1 cellular context compared by ENCODE assay signal in the genomic region with DNA sequence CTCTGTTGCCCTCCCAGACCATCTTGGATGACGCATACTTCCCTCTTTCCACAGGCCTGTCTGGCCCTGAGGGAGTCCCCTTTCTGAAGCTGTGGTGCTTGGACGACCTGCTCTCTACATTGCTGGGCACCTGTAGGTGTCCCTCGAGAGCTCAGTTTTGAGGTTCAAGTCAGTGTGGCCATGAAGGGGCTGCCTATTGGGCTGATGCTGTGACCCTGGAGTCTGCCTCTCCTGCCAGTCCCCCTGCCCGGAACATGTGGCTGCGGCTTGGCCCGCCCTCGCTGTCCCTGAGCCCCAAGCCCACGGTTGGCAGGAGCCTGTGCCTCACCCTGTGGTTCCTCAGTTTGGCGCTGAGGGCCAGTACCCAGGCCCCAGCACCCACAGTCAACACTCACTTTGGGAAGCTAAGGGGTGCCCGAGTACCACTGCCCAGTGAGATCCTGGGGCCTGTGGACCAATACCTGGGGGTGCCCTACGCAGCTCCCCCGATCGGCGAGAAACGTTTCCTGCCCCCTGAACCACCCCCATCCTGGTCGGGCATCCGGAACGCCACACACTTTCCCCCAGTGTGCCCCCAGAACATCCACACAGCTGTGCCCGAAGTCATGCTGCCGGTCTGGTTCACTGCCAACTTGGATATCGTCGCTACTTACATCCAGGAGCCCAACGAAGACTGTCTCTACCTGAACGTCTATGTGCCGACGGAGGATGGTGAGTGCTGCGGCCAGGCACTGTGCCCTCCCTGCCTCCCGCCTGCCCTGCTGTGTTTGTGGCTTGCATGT.
TF ChIP-seq lines count a peak whose summit lies in the region.

No MANE protein-coding gene starts in this region.

TF ChIP-seq in K562, 482 proteins besides CTCF, POLR2A, EP300 and RAD21:
- TF ChIP-seq E2F3 (CRISPR knock-in tag; IDR thresholded peaks at IDR 0.05) (no peak), ZNF146 (CRISPR knock-in tag; IDR thresholded peaks at IDR 0.05; ENCODE audit: unreplicated experiment) (no peak), ZNF174 (CRISPR knock-in tag; IDR thresholded peaks at IDR 0.05) (no peak), SMARCA5 (IDR thresholded peaks at IDR 0.05) (no peak), ATF7 (IDR thresholded peaks at IDR 0.05) (no peak), ZNF140 (CRISPR knock-in tag; IDR thresholded peaks at IDR 0.05) (no peak), NCOR1 (IDR thresholded peaks at IDR 0.05) (no peak), PML (IDR thresholded peaks at IDR 0.05; ENCODE audit: low read length) (no peak), MTA1 (IDR thresholded peaks at IDR 0.05; ENCODE audit: borderline replicate concordance) (no peak), ESRRA (IDR thresholded peaks at IDR 0.05; ENCODE audit: borderline replicate concordance, low read depth) (no peak)
- TF ChIP-seq, protein P1, sequence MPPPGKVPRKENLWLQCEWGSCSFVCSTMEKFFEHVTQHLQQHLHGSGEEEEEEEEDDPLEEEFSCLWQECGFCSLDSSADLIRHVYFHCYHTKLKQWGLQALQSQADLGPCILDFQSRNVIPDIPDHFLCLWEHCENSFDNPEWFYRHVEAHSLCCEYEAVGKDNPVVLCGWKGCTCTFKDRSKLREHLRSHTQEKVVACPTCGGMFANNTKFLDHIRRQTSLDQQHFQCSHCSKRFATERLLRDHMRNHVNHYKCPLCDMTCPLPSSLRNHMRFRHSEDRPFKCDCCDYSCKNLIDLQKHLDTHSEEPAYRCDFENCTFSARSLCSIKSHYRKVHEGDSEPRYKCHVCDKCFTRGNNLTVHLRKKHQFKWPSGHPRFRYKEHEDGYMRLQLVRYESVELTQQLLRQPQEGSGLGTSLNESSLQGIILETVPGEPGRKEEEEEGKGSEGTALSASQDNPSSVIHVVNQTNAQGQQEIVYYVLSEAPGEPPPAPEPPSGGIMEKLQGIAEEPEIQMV (tag; conservative IDR thresholded peaks at IDR 0.05; ENCODE audit: low read depth): no peak
- TF ChIP-seq, protein P2, sequence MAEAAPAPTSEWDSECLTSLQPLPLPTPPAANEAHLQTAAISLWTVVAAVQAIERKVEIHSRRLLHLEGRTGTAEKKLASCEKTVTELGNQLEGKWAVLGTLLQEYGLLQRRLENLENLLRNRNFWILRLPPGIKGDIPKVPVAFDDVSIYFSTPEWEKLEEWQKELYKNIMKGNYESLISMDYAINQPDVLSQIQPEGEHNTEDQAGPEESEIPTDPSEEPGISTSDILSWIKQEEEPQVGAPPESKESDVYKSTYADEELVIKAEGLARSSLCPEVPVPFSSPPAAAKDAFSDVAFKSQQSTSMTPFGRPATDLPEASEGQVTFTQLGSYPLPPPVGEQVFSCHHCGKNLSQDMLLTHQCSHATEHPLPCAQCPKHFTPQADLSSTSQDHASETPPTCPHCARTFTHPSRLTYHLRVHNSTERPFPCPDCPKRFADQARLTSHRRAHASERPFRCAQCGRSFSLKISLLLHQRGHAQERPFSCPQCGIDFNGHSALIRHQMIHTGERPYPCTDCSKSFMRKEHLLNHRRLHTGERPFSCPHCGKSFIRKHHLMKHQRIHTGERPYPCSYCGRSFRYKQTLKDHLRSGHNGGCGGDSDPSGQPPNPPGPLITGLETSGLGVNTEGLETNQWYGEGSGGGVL (CRISPR knock-in tag; IDR thresholded peaks at IDR 0.05): no peak
